In the genomic region with DNA sequence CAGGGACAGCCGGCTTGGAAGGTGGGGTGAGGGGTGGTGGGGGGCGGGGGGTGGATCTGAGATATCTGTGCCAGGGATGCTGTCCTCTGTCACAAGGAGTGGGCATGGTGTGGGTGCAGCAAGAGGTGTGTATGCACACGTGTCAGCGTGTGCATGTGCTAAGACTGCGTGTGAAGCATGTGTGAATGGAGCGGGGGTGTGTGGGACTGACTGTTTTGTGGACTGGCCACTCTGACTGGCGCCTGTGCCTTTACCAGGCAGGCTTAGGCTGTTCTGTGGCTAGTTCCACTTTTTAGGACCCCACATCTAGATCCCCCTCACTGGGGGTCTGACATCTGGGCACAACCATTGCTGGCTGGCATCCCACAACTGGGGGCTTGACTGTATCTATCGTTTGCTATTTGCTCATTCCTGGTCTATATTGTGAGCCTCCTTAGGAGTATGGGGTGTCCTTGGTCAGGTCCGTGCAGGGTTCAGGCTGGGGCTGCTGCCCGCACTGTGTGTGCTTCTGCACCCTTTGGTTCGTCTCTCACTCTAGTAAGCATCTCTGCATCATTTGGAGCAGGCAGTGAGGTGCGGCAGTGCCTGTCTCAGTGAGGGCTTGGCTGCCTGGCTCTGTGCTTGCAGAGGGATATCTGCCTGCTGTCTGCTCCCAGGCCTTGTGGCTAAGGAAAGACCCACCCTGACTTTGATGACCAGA, we compare ENCODE assay signal across 8 cellular contexts. TPM values are rescaled to one million over a fixed set of nuclear protein-coding genes. Genes with fewer than 3 reads are reported as not detected.
DNase-seq lines count a peak whose midpoint lies in the region; ATAC-seq and TF ChIP-seq lines count a peak whose summit lies in the region.

No MANE protein-coding gene starts in this region.

- no peaks in the 10 kb centered on the region; the same call in 1 of the 2 replicates for H3K36me3 ChIP-seq in GM06990 (ENCODE audit: control insufficient read depth, insufficient read depth, low read length)
- peaks cover under 1% of the 10 kb centered on the region; the same call in 1 of the 2 replicates for H3K36me3 ChIP-seq in SK-N-MC (ENCODE audit: insufficient read depth, low read length)
- H3K36me3 ChIP-seq in esophagus muscularis mucosa, result peaks cover 5 to 9% (median 6%) of the 10 kb centered on the region in 4 donors

- DNase-seq in GM06990 (ENCODE audit: extremely low read depth, insufficient read length) (no peak), SK-N-MC (ENCODE audit: low read depth, low spot score) (no peak), esophagus muscularis mucosa (ENCODE audit: extremely low spot score) (peak; percentile 82), retinal pigment epithelial cell (ENCODE audit: low read depth) (no peak), T-helper 9 cell (no peak), LoVo (ENCODE audit: low spot score) (no peak), NCI-H1105 (lab: John Stamatoyannopoulos, UW) (no peak)

- ATAC-seq in GM18517 (IDR thresholded peaks at IDR 0.05; ENCODE audit: unreplicated experiment), result no peak

- intact Hi-C loops in esophagus muscularis mucosa (cut with DNase I), result loop anchor here (2.0 kb wide), 1 partner anchor 73 kb away; a partner anchor contains a TSS

- no peaks in the 10 kb centered on the region for H3K27me3 ChIP-seq in GM06990 (replicated peaks; ENCODE audit: control insufficient read depth, insufficient read depth, low read length)
- no peaks in the 10 kb centered on the region for H3K27me3 ChIP-seq in esophagus muscularis mucosa

- TF ChIP-seq CTCF in GM06990 (IDR thresholded peaks at IDR 0.05; ENCODE audit: insufficient read depth, low read length, poor library complexity, severe bottlenecking), result no peak
- no peak for TF ChIP-seq CTCF in esophagus muscularis mucosa (IDR thresholded peaks at IDR 0.05)
- no peak for TF ChIP-seq CTCF in retinal pigment epithelial cell (conservative IDR thresholded peaks at IDR 0.05; ENCODE audit: low read depth, low read length)

- H3K4me1 ChIP-seq in esophagus muscularis mucosa, result peaks cover 34 to 68% (median 66%) of the 10 kb centered on the region in 4 donors

- TF ChIP-seq POLR2A in esophagus muscularis mucosa (IDR thresholded peaks at IDR 0.05; ENCODE audit: low read depth), result no peak

- WGBS in esophagus muscularis mucosa, result 41% methylated on average over 6 of the region's 12 CpGs

- H3K9me3 ChIP-seq in SK-N-MC (ENCODE audit: low read depth, low read length) (no peaks in the 10 kb centered on the region), esophagus muscularis mucosa (no peaks in the 10 kb centered on the region)

- H3K4me3 ChIP-seq in GM06990 (replicated peaks; ENCODE audit: low read depth, low read length) (peak overlapping the region; percentile 73), SK-N-MC (peak overlapping the region; percentile 99), esophagus muscularis mucosa (peak overlapping the region; percentile 58 to 72 (median 64)), retinal pigment epithelial cell (ENCODE audit: low read length) (peak overlapping the region; percentile 95)

- no peak for TF ChIP-seq EP300 in esophagus muscularis mucosa (IDR thresholded peaks at IDR 0.05)

- no peak overlapping the region for H3K9ac ChIP-seq in SK-N-MC (ENCODE audit: insufficient read length)

- no peak overlapping the region for H3K27ac ChIP-seq in SK-N-MC
- H3K27ac ChIP-seq in esophagus muscularis mucosa (replicated peaks in 1 of 4), result peak overlapping the region; percentile 75 to 86 (median 80)

RNA-seq across cellular contexts. Expression of a gene that starts 1.9 kb away (rescaled TPM):
- total RNA-seq in esophagus muscularis mucosa, result 10 to 100 TPM; 23.7 to 38.8 (median 33.2) TPM

RNA-seq across cellular contexts. Expression of a gene that starts 2.1 kb away (rescaled TPM):
- total RNA-seq in esophagus muscularis mucosa, result under 1 TPM in 1 of 4 donors, not detected in 3; 0.33 TPM

RNA-seq across cellular contexts. Expression of a gene that starts 34.3 kb away (rescaled TPM):
- total RNA-seq in esophagus muscularis mucosa, result 10 to 100 TPM; 33.1 to 43.1 (median 39.1) TPM

RNA-seq across cellular contexts. Expression of a gene that starts 46.3 kb away (rescaled TPM):
- total RNA-seq in esophagus muscularis mucosa, result 10 to 100 TPM; 19.9 to 59.0 (median 39.3) TPM
